Comparison of ENCODE assay signal across 1 cellular context in the genomic region with DNA sequence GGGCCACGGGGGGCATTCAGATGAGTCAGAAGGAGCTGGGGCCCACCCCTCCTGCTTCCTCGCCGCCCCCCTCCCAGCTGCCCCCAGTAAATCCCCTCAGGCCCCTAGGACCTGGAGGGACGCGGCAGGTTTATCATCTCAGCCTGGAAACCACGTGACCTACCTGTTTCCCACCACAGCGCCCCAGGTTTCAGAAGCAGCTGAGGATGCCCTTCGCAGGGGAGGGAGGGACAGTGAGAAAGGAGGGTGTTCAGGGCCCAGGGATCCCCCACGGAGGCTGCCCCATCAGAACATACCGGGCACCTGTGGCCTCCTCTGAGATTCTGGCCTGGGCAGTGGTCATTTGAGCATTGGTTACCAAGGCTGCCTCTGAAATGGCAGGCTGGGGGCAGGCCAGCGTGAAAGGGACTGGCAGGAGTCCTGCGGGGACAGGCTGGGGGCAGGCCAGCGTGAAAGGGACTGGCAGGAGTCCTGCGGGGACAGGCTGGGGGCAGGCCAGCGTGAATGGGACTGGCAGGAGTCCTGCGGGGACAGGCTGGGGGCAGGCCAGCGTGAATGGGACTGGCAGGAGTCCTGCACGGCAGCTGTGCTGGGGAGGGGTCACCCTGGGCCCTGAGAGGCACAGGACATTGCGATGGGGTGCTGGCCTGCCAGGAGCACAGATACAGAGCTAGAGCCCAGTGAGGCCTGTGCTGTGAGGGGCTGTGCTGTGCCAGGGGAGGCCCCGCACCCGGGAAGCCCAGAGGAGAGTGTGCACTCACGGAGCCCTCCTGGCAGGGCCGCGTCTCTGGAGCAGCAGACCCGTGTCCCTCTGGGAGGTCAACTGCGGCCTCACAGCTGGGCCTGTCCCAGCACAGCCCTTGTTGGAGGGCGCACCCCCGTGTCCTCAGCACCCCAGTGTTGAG.
TF ChIP-seq lines count a peak whose summit lies in the region.

No MANE protein-coding gene starts in this region.

TF ChIP-seq in A549, 52 proteins besides CTCF, POLR2A, EP300 and RAD21:
- TF ChIP-seq, protein P1, sequence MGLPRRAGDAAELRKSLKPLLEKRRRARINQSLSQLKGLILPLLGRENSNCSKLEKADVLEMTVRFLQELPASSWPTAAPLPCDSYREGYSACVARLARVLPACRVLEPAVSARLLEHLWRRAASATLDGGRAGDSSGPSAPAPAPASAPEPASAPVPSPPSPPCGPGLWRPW (IDR thresholded peaks at IDR 0.05), result no peak
- TF ChIP-seq SMC3 (IDR thresholded peaks at IDR 0.05) (no peak), CHD2 (IDR thresholded peaks at IDR 0.05; ENCODE audit: low read length, partially characterized antibody) (no peak), JUN (IDR thresholded peaks at IDR 0.05) (no peak), JUNB (IDR thresholded peaks at IDR 0.05) (no peak), HOXB5 (CRISPR knock-in tag; IDR thresholded peaks at IDR 0.05) (no peak), PHF8 (IDR thresholded peaks at IDR 0.05; ENCODE audit: borderline replicate concordance, low read depth) (no peak), ESRRA (IDR thresholded peaks at IDR 0.05; ENCODE audit: borderline replicate concordance, low read length) (no peak), BHLHE40 (IDR thresholded peaks at IDR 0.05; ENCODE audit: low read depth, low read length) (no peak), RNF2 (IDR thresholded peaks at IDR 0.05; ENCODE audit: borderline replicate concordance, low read depth) (no peak), TFCP2L1 (CRISPR knock-in tag; IDR thresholded peaks at IDR 0.05) (no peak), CEBPB (IDR thresholded peaks at IDR 0.05) (no peak)
- TF ChIP-seq, protein P2, sequence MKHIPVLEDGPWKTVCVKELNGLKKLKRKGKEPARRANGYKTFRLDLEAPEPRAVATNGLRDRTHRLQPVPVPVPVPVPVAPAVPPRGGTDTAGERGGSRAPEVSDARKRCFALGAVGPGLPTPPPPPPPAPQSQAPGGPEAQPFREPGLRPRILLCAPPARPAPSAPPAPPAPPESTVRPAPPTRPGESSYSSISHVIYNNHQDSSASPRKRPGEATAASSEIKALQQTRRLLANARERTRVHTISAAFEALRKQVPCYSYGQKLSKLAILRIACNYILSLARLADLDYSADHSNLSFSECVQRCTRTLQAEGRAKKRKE (CRISPR knock-in tag; IDR thresholded peaks at IDR 0.05; ENCODE audit: low read depth), result no peak
- TF ChIP-seq, protein P3, sequence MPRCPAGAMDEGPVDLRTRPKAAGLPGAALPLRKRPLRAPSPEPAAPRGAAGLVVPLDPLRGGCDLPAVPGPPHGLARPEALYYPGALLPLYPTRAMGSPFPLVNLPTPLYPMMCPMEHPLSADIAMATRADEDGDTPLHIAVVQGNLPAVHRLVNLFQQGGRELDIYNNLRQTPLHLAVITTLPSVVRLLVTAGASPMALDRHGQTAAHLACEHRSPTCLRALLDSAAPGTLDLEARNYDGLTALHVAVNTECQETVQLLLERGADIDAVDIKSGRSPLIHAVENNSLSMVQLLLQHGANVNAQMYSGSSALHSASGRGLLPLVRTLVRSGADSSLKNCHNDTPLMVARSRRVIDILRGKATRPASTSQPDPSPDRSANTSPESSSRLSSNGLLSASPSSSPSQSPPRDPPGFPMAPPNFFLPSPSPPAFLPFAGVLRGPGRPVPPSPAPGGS (IDR thresholded peaks at IDR 0.05), result no peak
